Comparison of ENCODE assay signal across 10 cellular contexts in the genomic region with DNA sequence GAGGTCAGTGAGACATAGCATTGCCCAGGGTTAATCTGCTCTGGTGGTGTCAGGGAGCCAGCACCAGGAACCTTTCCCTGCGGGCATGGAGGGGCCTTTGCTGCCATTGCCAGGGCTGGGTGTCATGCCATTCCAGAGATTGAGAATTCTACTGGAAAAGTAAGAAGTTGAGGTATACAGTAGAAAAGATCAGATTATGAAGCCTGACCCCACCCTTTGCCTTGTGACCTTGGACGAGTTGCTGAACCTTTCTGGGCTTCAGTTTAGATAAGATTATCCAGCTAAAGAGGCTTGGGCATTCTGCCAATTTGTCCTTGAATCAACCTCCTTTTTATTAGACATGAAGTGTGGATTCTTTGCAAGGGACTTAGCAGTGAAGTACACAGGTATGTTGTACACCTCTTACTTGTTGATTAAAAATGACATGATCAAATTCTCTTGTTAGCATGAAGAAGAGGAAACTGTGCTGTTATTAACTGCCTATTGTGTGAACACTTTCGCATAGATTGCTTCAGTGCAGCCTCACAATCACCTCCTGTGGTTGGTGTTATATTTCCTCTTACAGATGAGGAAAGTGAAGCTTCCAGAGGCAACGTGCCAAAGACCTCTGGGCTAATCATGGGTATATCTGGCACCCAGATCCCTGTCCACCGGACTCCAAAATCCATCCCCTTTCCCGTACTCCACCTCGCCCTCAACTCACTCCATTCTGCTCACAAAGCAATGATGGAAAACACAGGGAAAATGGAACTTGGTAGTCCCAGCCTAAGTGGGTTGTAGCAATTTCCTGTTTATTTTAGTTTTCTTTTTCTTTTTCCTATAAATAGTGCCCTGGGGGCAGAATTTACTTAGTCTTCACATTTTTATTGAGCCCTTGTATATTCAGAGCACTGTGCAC.
DNase-seq lines count a peak whose midpoint lies in the region; ATAC-seq, FAIRE-seq and TF ChIP-seq lines count a peak whose summit lies in the region.
"Had no signal": no experiment of that assay in that cellular context is flagged by ENCODE, and none has a peak within 500 bp of the region (broad histone marks: within the 10 kb centered on the region; RNA-seq: fewer than 3 reads in every experiment).

No MANE protein-coding gene starts in this region.

- peak overlapping the region; percentile 14; the same call in 1 of the 2 replicates for H3K27ac ChIP-seq in C4-2B
- peak overlapping the region; percentile 42 for H3K27ac ChIP-seq in PC-9
- H3K27ac ChIP-seq in left ventricle myocardium inferior (replicated peaks): peak overlapping the region; percentile 57
- H3K27ac ChIP-seq: epithelial cell of prostate had no signal

- H3K4me1 ChIP-seq in PC-9 (replicated peaks; ENCODE audit: insufficient read depth) (peaks cover 33% of the 10 kb centered on the region), left ventricle myocardium inferior (peaks cover 38% of the 10 kb centered on the region)

- peak overlapping the region; percentile 45 for H3K4me2 ChIP-seq in PC-9

- H3K4me1 Mint-ChIP-seq in WTC11: peaks cover 44% of the 10 kb centered on the region

- H3K36me3 Mint-ChIP-seq in WTC11: no peaks in the 10 kb centered on the region

- intact Hi-C loops in PC-9 (cut with micrococcal nuclease; ENCODE audit: unreplicated experiment): no loop called here
- intact Hi-C loops in left ventricle myocardium inferior (cut with micrococcal nuclease): no loop called here

- CTCF ChIA-PET in PC-9 (lab: Charles Lee) (no interaction called here), WTC11 (lab: Charles Lee) (no interaction called here)

- no peaks in the 10 kb centered on the region for H3K27me3 ChIP-seq in PC-9 (ENCODE audit: insufficient read depth, low read depth)
- no peaks in the 10 kb centered on the region for H3K27me3 ChIP-seq in left ventricle myocardium inferior (ENCODE audit: low read depth)

- DNase-seq in HT1080 (ENCODE audit: low read depth): peak; percentile 36
- DNase-seq in PC-9: peak; percentile 25 to 72
- no peak for DNase-seq in left ventricle myocardium inferior
- DNase-seq in T-helper 2 cell: no peak
- no peak for DNase-seq in WTC11 (ENCODE audit: low spot score)
- DNase-seq in RCC 7860 (ENCODE audit: low spot score): no peak
- no peak for DNase-seq in SW 1271 (lab: John Stamatoyannopoulos, UW)
- DNase-seq: NCI-H1048 had no signal

- no peaks in the 10 kb centered on the region for H3K79me2 ChIP-seq in PC-9 (ENCODE audit: low read depth)

- no peaks in the 10 kb centered on the region for H4K20me1 ChIP-seq in PC-9 (ENCODE audit: insufficient read depth)

- no peaks in the 10 kb centered on the region for H3K36me3 ChIP-seq in PC-9 (ENCODE audit: low read depth)
- no peaks in the 10 kb centered on the region for H3K36me3 ChIP-seq in left ventricle myocardium inferior

- H3K27me3 Mint-ChIP-seq in WTC11 (ENCODE audit: low read depth): no peaks in the 10 kb centered on the region

- no peak overlapping the region for H3K27ac Mint-ChIP-seq in WTC11

- POLR2A ChIA-PET in PC-9 (lab: Charles Lee; ENCODE audit: unreplicated experiment) (no interaction called here), WTC11 (lab: Charles Lee) (no interaction called here)

- peaks cover 5% of the 10 kb centered on the region for H3K9me3 Mint-ChIP-seq in WTC11

- no peak overlapping the region for H3K4me3 Mint-ChIP-seq in WTC11

- no peak for TF ChIP-seq CTCF in C4-2B (conservative IDR thresholded peaks at IDR 0.05)
- TF ChIP-seq CTCF in PC-9 (conservative IDR thresholded peaks at IDR 0.05): no peak
- TF ChIP-seq CTCF in left ventricle myocardium inferior (IDR thresholded peaks at IDR 0.05; ENCODE audit: borderline replicate concordance): no peak
- no peak for TF ChIP-seq CTCF in WTC11 (IDR thresholded peaks at IDR 0.05)

- H3F3A ChIP-seq in PC-9 (ENCODE audit: insufficient read depth, low read depth): peaks cover 12% of the 10 kb centered on the region; the same call in 1 of the 2 replicates

- ATAC-seq in WTC11: no peak

- no peak for FAIRE-seq in RCC 7860 (lab: Jason Lieb, UNC)

- H2AFZ ChIP-seq in PC-9: no peak overlapping the region

- H3K9me3 ChIP-seq in PC-9 (ENCODE audit: insufficient read depth, low read depth) (no peaks in the 10 kb centered on the region), left ventricle myocardium inferior (replicated peaks) (no peaks in the 10 kb centered on the region)

- BruUV-seq in PC-9 (replicated peaks; lab: Mats Ljungman, UMichigan): no TSS peak

- no peaks in the 10 kb centered on the region for H3K9me2 ChIP-seq in PC-9 (ENCODE audit: insufficient read depth)

- H3K4me3 ChIP-seq in PC-9: no peak overlapping the region
- H3K4me3 ChIP-seq in left ventricle myocardium inferior: no peak overlapping the region

TF ChIP-seq in WTC11, 78 proteins besides CTCF, POLR2A, EP300 and RAD21:
- no peak for TF ChIP-seq ZNF317 (CRISPR knock-in tag; IDR thresholded peaks at IDR 0.05; ENCODE audit: borderline replicate concordance, low read depth)
- TF ChIP-seq, protein P1, sequence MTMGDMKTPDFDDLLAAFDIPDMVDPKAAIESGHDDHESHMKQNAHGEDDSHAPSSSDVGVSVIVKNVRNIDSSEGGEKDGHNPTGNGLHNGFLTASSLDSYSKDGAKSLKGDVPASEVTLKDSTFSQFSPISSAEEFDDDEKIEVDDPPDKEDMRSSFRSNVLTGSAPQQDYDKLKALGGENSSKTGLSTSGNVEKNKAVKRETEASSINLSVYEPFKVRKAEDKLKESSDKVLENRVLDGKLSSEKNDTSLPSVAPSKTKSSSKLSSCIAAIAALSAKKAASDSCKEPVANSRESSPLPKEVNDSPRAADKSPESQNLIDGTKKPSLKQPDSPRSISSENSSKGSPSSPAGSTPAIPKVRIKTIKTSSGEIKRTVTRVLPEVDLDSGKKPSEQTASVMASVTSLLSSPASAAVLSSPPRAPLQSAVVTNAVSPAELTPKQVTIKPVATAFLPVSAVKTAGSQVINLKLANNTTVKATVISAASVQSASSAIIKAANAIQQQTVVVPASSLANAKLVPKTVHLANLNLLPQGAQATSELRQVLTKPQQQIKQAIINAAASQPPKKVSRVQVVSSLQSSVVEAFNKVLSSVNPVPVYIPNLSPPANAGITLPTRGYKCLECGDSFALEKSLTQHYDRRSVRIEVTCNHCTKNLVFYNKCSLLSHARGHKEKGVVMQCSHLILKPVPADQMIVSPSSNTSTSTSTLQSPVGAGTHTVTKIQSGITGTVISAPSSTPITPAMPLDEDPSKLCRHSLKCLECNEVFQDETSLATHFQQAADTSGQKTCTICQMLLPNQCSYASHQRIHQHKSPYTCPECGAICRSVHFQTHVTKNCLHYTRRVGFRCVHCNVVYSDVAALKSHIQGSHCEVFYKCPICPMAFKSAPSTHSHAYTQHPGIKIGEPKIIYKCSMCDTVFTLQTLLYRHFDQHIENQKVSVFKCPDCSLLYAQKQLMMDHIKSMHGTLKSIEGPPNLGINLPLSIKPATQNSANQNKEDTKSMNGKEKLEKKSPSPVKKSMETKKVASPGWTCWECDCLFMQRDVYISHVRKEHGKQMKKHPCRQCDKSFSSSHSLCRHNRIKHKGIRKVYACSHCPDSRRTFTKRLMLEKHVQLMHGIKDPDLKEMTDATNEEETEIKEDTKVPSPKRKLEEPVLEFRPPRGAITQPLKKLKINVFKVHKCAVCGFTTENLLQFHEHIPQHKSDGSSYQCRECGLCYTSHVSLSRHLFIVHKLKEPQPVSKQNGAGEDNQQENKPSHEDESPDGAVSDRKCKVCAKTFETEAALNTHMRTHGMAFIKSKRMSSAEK (CRISPR knock-in tag; IDR thresholded peaks at IDR 0.05; ENCODE audit: borderline replicate concordance): no peak
- no peak for TF ChIP-seq OVOL2 (CRISPR knock-in tag; IDR thresholded peaks at IDR 0.05; ENCODE audit: borderline replicate concordance)
- TF ChIP-seq, protein P2, sequence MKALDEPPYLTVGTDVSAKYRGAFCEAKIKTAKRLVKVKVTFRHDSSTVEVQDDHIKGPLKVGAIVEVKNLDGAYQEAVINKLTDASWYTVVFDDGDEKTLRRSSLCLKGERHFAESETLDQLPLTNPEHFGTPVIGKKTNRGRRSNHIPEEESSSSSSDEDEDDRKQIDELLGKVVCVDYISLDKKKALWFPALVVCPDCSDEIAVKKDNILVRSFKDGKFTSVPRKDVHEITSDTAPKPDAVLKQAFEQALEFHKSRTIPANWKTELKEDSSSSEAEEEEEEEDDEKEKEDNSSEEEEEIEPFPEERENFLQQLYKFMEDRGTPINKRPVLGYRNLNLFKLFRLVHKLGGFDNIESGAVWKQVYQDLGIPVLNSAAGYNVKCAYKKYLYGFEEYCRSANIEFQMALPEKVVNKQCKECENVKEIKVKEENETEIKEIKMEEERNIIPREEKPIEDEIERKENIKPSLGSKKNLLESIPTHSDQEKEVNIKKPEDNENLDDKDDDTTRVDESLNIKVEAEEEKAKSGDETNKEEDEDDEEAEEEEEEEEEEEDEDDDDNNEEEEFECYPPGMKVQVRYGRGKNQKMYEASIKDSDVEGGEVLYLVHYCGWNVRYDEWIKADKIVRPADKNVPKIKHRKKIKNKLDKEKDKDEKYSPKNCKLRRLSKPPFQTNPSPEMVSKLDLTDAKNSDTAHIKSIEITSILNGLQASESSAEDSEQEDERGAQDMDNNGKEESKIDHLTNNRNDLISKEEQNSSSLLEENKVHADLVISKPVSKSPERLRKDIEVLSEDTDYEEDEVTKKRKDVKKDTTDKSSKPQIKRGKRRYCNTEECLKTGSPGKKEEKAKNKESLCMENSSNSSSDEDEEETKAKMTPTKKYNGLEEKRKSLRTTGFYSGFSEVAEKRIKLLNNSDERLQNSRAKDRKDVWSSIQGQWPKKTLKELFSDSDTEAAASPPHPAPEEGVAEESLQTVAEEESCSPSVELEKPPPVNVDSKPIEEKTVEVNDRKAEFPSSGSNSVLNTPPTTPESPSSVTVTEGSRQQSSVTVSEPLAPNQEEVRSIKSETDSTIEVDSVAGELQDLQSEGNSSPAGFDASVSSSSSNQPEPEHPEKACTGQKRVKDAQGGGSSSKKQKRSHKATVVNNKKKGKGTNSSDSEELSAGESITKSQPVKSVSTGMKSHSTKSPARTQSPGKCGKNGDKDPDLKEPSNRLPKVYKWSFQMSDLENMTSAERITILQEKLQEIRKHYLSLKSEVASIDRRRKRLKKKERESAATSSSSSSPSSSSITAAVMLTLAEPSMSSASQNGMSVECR (CRISPR knock-in tag; IDR thresholded peaks at IDR 0.05; ENCODE audit: borderline replicate concordance): no peak

Comparison
In these comparisons a context has a peak if more than half of its experiments do, and no peak if none do; other contexts are left out.
1. DNase-seq: peak in HT1080 (single experiment) and PC-9 (2 of 2); none in left ventricle myocardium inferior (single experiment), T-helper 2 cell (0 of 5), WTC11 (single experiment), RCC 7860 (single experiment) and SW 1271 (0 of 2).
2. Peak in every context shown above with its lines, with median percentiles within 50 percentile points of each other: H3K27ac ChIP-seq.